ENCODE assay signal across 8 cellular contexts in genomic region chr12:53252349-53252916, GRCh38. TPM values are rescaled to one million over a fixed set of nuclear protein-coding genes. Genes with fewer than 3 reads are reported as not detected.
DNase-seq lines count a peak whose midpoint lies in the region; ATAC-seq and TF ChIP-seq lines count a peak whose summit lies in the region.

No MANE protein-coding gene starts in this region.

- peak overlapping the region; percentile 94 for H3K27ac Mint-ChIP-seq in activated CD8-positive, alpha-beta T cell treated with anti-CD3 and anti-CD28 coated beads, Interleukin-2, amount 10 ng/mL, durations not matched to agents 7 days and 5 days

- no peaks in the 10 kb centered on the region for H3K27me3 ChIP-seq in heart left ventricle

- TF ChIP-seq CTCF in HFF-Myc (IDR thresholded peaks at IDR 0.05; ENCODE audit: low read depth, low read length, missing control alignments) (no peak), heart left ventricle (IDR thresholded peaks at IDR 0.05) (peak in 1 of 12 donors; percentile 19), retinal pigment epithelial cell (conservative IDR thresholded peaks at IDR 0.05; ENCODE audit: low read depth, low read length) (no peak)

- ATAC-seq in activated CD8-positive, alpha-beta T cell treated with anti-CD3 and anti-CD28 coated beads, Interleukin-2, amount 10 ng/mL, durations not matched to agents 7 days and 5 days: peak; percentile 4
- peak in 2 of 4 donors; percentile 9 to 10 for ATAC-seq in heart left ventricle
- ATAC-seq in HG03565 (IDR thresholded peaks at IDR 0.05; ENCODE audit: unreplicated experiment): no peak

- H3K27me3 Mint-ChIP-seq in activated CD8-positive, alpha-beta T cell treated with anti-CD3 and anti-CD28 coated beads, Interleukin-2, amount 10 ng/mL, durations not matched to agents 7 days and 5 days (ENCODE audit: low read depth): no peaks in the 10 kb centered on the region

- H3K4me3 ChIP-seq in HFF-Myc (replicated peaks; ENCODE audit: low read depth, low read length): peak overlapping the region; percentile 84
- peak overlapping the region; percentile 58 to 97 (median 82) for H3K4me3 ChIP-seq in heart left ventricle
- peak overlapping the region; percentile 83 for H3K4me3 ChIP-seq in retinal pigment epithelial cell (ENCODE audit: low read length)

- POLR2A ChIA-PET in activated CD8-positive, alpha-beta T cell treated with anti-CD3 and anti-CD28 coated beads, Interleukin-2, amount 10 ng/mL, durations not matched to agents 7 days and 5 days (lab: Charles Lee): interaction anchor here (0.7 to 2.9 kb wide), 6 partner anchors 15 to 51 kb away, joined by 3 to 18 read pairs (median 4); partner anchors contain the start of genes ESPL1 and PFDN5

- 4 to 12% (median 10%) methylated on average over 17 to 19 of the region's 19 CpGs for WGBS in heart left ventricle, 4 donors

- DNase-seq in AG08395 (ENCODE audit: low spot score): peak; percentile 35
- DNase-seq in HFF-Myc (ENCODE audit: extremely low read depth, low read depth): no peak
- no peak for DNase-seq in activated CD8-positive, alpha-beta T cell treated with anti-CD3 and anti-CD28 coated beads, Interleukin-2, amount 10 ng/mL, durations not matched to agents 7 days and 5 days
- peak in 1 of 5 donors; percentile 31 for DNase-seq in heart left ventricle
- no peak for DNase-seq in retinal pigment epithelial cell (ENCODE audit: low read depth)
- DNase-seq in NCI-H1048 (lab: John Stamatoyannopoulos, UW): no peak
- DNase-seq in epidermal melanocyte (ENCODE audit: insufficient read length, low spot score): no peak

- CTCF ChIA-PET in activated CD8-positive, alpha-beta T cell treated with anti-CD3 and anti-CD28 coated beads, Interleukin-2, amount 10 ng/mL, durations not matched to agents 7 days and 5 days (lab: Charles Lee): interaction anchor here (0.7 to 8.7 kb wide), 8 partner anchors 9 to 94 kb away, joined by 3 to 188 read pairs (median 7); partner anchors contain the start of genes AAAS, CSAD, ESPL1 and ITGB7

- peaks cover 26% of the 10 kb centered on the region for H3K36me3 Mint-ChIP-seq in activated CD8-positive, alpha-beta T cell treated with anti-CD3 and anti-CD28 coated beads, Interleukin-2, amount 10 ng/mL, durations not matched to agents 7 days and 5 days (ENCODE audit: low read depth)

- no peaks in the 10 kb centered on the region for H3K9me3 ChIP-seq in heart left ventricle

- peaks cover 52% of the 10 kb centered on the region for H3K4me1 Mint-ChIP-seq in activated CD8-positive, alpha-beta T cell treated with anti-CD3 and anti-CD28 coated beads, Interleukin-2, amount 10 ng/mL, durations not matched to agents 7 days and 5 days (ENCODE audit: low read depth)

- peak overlapping the region; percentile 99 for H3K4me3 Mint-ChIP-seq in activated CD8-positive, alpha-beta T cell treated with anti-CD3 and anti-CD28 coated beads, Interleukin-2, amount 10 ng/mL, durations not matched to agents 7 days and 5 days

- H3K36me3 ChIP-seq in heart left ventricle: peaks cover 0 to 26% (median 16%) of the 10 kb centered on the region in 9 donors

- H3K9me3 Mint-ChIP-seq in activated CD8-positive, alpha-beta T cell treated with anti-CD3 and anti-CD28 coated beads, Interleukin-2, amount 10 ng/mL, durations not matched to agents 7 days and 5 days (ENCODE audit: insufficient read depth): no peaks in the 10 kb centered on the region

- intact Hi-C loops in heart left ventricle (cut with DNase I): loop anchor here in 2 of 10 donors (1.0 to 5.0 kb wide), 4 partner anchors 31 to 40 kb away; no protein-coding TSS in a partner anchor

- peak overlapping the region; percentile 66 to 97 (median 94) for H3K27ac ChIP-seq in heart left ventricle

- TF ChIP-seq POLR2A in heart left ventricle (IDR thresholded peaks at IDR 0.05): no peak

- peaks cover 0 to 39% (median 24%) of the 10 kb centered on the region in 12 donors for H3K4me1 ChIP-seq in heart left ventricle

RNA-seq across cellular contexts. Expression of gene ESPL1, which starts 15.7 kb away (rescaled TPM):
- 100 to 1,000 TPM; 126 TPM for total RNA-seq in activated CD8-positive, alpha-beta T cell treated with anti-CD3 and anti-CD28 coated beads, Interleukin-2, amount 10 ng/mL, durations not matched to agents 7 days and 5 days
- total RNA-seq in heart left ventricle: 1 to 10 TPM in 2 of 9 donors, under 1 TPM in 7; 0.06 to 6.1 (median 0.43) TPM
- polyA plus RNA-seq in heart left ventricle: under 1 TPM; 0.15 to 0.18 TPM

RNA-seq across cellular contexts. Expression of gene RARG, which starts 20.4 kb away (rescaled TPM):
- total RNA-seq in activated CD8-positive, alpha-beta T cell treated with anti-CD3 and anti-CD28 coated beads, Interleukin-2, amount 10 ng/mL, durations not matched to agents 7 days and 5 days: 10 to 100 TPM; 44.1 to 45.9 TPM
- total RNA-seq in heart left ventricle: 10 to 100 TPM in 7 of 9 donors, 1 to 10 TPM in 2; 6.4 to 22.5 (median 16.0) TPM
- polyA plus RNA-seq in heart left ventricle: 10 to 100 TPM in 1 of 2 donors, 1 to 10 TPM in 1; 7.4 to 10.2 TPM

RNA-seq across cellular contexts. Expression of gene PFDN5, which starts 42.9 kb away (rescaled TPM):
- total RNA-seq in activated CD8-positive, alpha-beta T cell treated with anti-CD3 and anti-CD28 coated beads, Interleukin-2, amount 10 ng/mL, durations not matched to agents 7 days and 5 days: 100 to 1,000 TPM; 292 to 307 TPM
- total RNA-seq in heart left ventricle: 100 to 1,000 TPM; 289 to 380 (median 358) TPM
- polyA plus RNA-seq in heart left ventricle: 100 to 1,000 TPM; 529 to 979 TPM

RNA-seq across cellular contexts. Expression of gene ITGB7, which starts 45.4 kb away (rescaled TPM):
- 100 to 1,000 TPM; 500 to 503 TPM for total RNA-seq in activated CD8-positive, alpha-beta T cell treated with anti-CD3 and anti-CD28 coated beads, Interleukin-2, amount 10 ng/mL, durations not matched to agents 7 days and 5 days
- total RNA-seq in heart left ventricle: 10 to 100 TPM in 1 of 9 donors, 1 to 10 TPM in 5, under 1 TPM in 3; 0.12 to 11.6 (median 1.4) TPM
- under 1 TPM; 0.50 to 0.75 TPM for polyA plus RNA-seq in heart left ventricle

RNA-seq across cellular contexts. Expression of gene MYG1, which starts 47.1 kb away (rescaled TPM):
- total RNA-seq in activated CD8-positive, alpha-beta T cell treated with anti-CD3 and anti-CD28 coated beads, Interleukin-2, amount 10 ng/mL, durations not matched to agents 7 days and 5 days: 10 to 100 TPM; 55.6 to 56.9 TPM
- 10 to 100 TPM; 32.1 to 37.0 (median 35.0) TPM for total RNA-seq in heart left ventricle
- 10 to 100 TPM; 45.5 to 58.6 TPM for polyA plus RNA-seq in heart left ventricle

Comparison
In these comparisons a context has a peak if more than half of its experiments do, and no peak if none do; other contexts are left out.
1. RNA of gene ESPL1, which starts 15.7 kb away (total RNA-seq): 126 TPM in activated CD8-positive, alpha-beta T cell treated with anti-CD3 and anti-CD28 coated beads, Interleukin-2, amount 10 ng/mL, durations not matched to agents 7 days and 5 days; 0.06 to 6.1 TPM in heart left ventricle; every median in the first group is over 10 times any median in the second.
2. Peak in every context shown above with its lines, with median percentiles within 50 percentile points of each other: H3K4me3 ChIP-seq.